In genomic region chr4:20271954-20272353, GRCh38 we compare ENCODE assay signal across 10 cellular contexts. TPM values are rescaled to one million over a fixed set of nuclear protein-coding genes. Genes with fewer than 3 reads are reported as not detected.
"Had no signal": no experiment of that assay in that cellular context is flagged by ENCODE, and none has a peak within 500 bp of the region (broad histone marks: within the 10 kb centered on the region; RNA-seq: fewer than 3 reads in every experiment).

No MANE protein-coding gene starts in this region.

- H3K27ac ChIP-seq: ovary, testis had no signal

- H3K27me3 Mint-ChIP-seq: stimulated activated naive CD8-positive, alpha-beta T cell treated with anti-CD3 and anti-CD28 coated beads, Interleukin-15, amount 100 ng/mL, for 72 hours had no signal

- DNase-seq: activated CD4-positive, alpha-beta T cell treated with anti-CD3 and anti-CD28 coated beads for 48 hours; activated CD8-positive, alpha-beta memory T cell treated with anti-CD3 and anti-CD28 coated beads for 24 hours; activated naive CD4-positive, alpha-beta T cell treated with anti-CD3 and anti-CD28 coated beads for 36 hours; effector memory CD4-positive, alpha-beta T cell; mesendoderm; ovary; stimulated activated CD4-positive, alpha-beta T cell treated with anti-CD3 and anti-CD28 coated beads, Interleukin-4, amount 100 ng/mL, for 4 hours; stimulated activated naive CD8-positive, alpha-beta T cell treated with anti-CD3 and anti-CD28 coated beads, Interleukin-15, amount 100 ng/mL, for 72 hours; testis had no signal

- H3K4me3 ChIP-seq: gastroesophageal sphincter, ovary, testis had no signal

- H3K9me3 Mint-ChIP-seq: stimulated activated naive CD8-positive, alpha-beta T cell treated with anti-CD3 and anti-CD28 coated beads, Interleukin-15, amount 100 ng/mL, for 72 hours had no signal

- H3K27ac Mint-ChIP-seq: activated naive CD4-positive, alpha-beta T cell treated with anti-CD3 and anti-CD28 coated beads for 36 hours; stimulated activated naive CD8-positive, alpha-beta T cell treated with anti-CD3 and anti-CD28 coated beads, Interleukin-15, amount 100 ng/mL, for 72 hours had no signal

- H3K27me3 ChIP-seq: gastroesophageal sphincter, ovary, testis had no signal

- H3K36me3 ChIP-seq: gastroesophageal sphincter, ovary had no signal

- H3K4me1 Mint-ChIP-seq: stimulated activated naive CD8-positive, alpha-beta T cell treated with anti-CD3 and anti-CD28 coated beads, Interleukin-15, amount 100 ng/mL, for 72 hours had no signal

- H3K4me1 ChIP-seq: testis had no signal

- H3K4me3 Mint-ChIP-seq: activated naive CD4-positive, alpha-beta T cell treated with anti-CD3 and anti-CD28 coated beads for 36 hours; stimulated activated naive CD8-positive, alpha-beta T cell treated with anti-CD3 and anti-CD28 coated beads, Interleukin-15, amount 100 ng/mL, for 72 hours had no signal

- ATAC-seq: gastroesophageal sphincter; stimulated activated naive CD8-positive, alpha-beta T cell treated with anti-CD3 and anti-CD28 coated beads, Interleukin-15, amount 100 ng/mL, for 72 hours had no signal

- H3K9me3 ChIP-seq: gastroesophageal sphincter, ovary, testis had no signal

RNA-seq across cellular contexts. Expression of gene SLIT2, which starts 20.2 kb away (rescaled TPM):
- total RNA-seq: activated naive CD4-positive, alpha-beta T cell treated with anti-CD3 and anti-CD28 coated beads for 36 hours had no signal
